Comparison of ENCODE assay signal across 34 cellular contexts in the genomic region with DNA sequence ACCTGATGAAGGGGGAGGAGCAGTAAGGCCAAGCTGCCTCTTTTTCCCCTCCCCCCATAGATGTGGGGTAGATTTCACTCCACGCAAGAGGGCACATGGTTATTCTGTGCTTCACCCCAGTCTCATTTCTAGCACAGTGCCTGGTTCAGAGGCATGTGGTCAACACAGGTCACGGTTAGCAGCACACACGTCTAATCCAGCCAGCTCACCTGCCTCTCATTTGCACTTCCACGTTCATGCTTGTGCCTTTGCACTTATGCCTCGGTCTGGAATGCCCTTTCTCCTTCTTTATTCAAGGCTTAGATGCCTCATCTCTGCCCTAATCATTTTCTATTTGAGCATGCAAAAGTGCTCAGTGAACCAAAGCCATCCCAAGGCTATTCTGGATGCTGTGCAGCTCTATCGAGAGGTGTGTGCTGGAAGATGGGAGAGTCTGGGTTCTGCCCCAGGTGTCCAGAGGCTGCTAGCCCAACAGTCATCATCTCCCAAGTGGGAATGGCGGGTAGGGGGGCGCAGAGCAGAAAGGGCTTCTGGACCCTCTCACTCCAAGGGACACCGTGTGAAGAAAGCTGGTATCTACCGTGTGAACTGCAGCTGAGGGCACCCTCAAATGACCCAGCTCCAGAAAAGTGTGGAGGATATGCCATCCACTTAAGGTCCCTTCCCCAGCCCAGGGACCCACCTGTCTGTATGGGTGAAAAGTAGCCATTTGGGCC. TPM values are rescaled to one million over a fixed set of nuclear protein-coding genes. Genes with fewer than 3 reads are reported as not detected.
DNase-seq lines count a peak whose midpoint lies in the region; ATAC-seq, FAIRE-seq and TF ChIP-seq lines count a peak whose summit lies in the region.
"Had no signal": no experiment of that assay in that cellular context is flagged by ENCODE, and none has a peak within 500 bp of the region (broad histone marks: within the 10 kb centered on the region; RNA-seq: fewer than 3 reads in every experiment).

No MANE protein-coding gene starts in this region.

- peak in 1 of 2 experiments; percentile 60; a peak in 1 of 4 replicates for TF ChIP-seq POLR2A in HepG2 (IDR thresholded peaks at IDR 0.05; ENCODE audit: insufficient read depth in 1 of 2, low read depth in 2 of 2, low read length in 2 of 2)
- TF ChIP-seq POLR2A in right lobe of liver (IDR thresholded peaks at IDR 0.05) = no peak

- no peak for TF ChIP-seq RAD21 in HepG2 (CRISPR knock-in tag; IDR thresholded peaks at IDR 0.05)

- DNase-seq in HepG2 (ENCODE audit: low spot score) (no peak), right lobe of liver (no peak), kidney (peak; percentile 65), osteoblast (ENCODE audit: insufficient read length, low spot score, missing footprints) (peak; percentile 8), COR-L47 (lab: John Stamatoyannopoulos, UW) (no peak), NCI-H1092 treated with DMSO at 0.1 percent for 48 hours (lab: John Stamatoyannopoulos, UW) (no peak), UCSD-AML1 (lab: John Stamatoyannopoulos, UW; ENCODE audit: unreplicated experiment) (no peak)
- no peak for DNase-seq in activated CD4-positive, alpha-beta T cell treated with anti-CD3 and anti-CD28 coated beads for 4 hours
- DNase-seq: activated CD4-positive, alpha-beta memory T cell treated with anti-CD3 and anti-CD28 coated beads, Interleukin-2, amount 10 ng/mL, durations not matched to agents 7 days and 5 days; activated CD8-positive, alpha-beta memory T cell treated with anti-CD3 and anti-CD28 coated beads, Interleukin-2, amount 50 U/mL, for 48 hours; anterior cingulate cortex; CD4-positive, CD25-positive, alpha-beta regulatory T cell; dermis blood vessel endothelial cell; naive thymus-derived CD4-positive, alpha-beta T cell; NCI-H1092; NCI-H187 treated with DMSO at 0.1 percent for 48 hours; NCI-H524 treated with DMSO at 0.1 percent for 48 hours; stimulated activated CD4-positive, alpha-beta T cell treated with anti-CD3 and anti-CD28 coated beads, Interleukin-12 subunit alpha, Interleukin-12 subunit beta, amount 100 ng/mL, for 4 hours; stimulated activated naive CD4-positive, alpha-beta T cell; uterus had no signal

- POLR2A ChIA-PET in HepG2 (lab: Yijun Ruan, JAX) = interaction anchor here (0.8 to 1.3 kb wide), 4 partner anchors 9 to 39 kb away, joined by 3 to 4 read pairs (median 3); no protein-coding TSS in a partner anchor

- H4K20me1 ChIP-seq in HepG2 (ENCODE audit: insufficient read depth, low read length) (peaks cover 15% of the 10 kb centered on the region; the same call in 1 of the 2 replicates), osteoblast (ENCODE audit: insufficient read depth, low read length) (peaks cover 52% of the 10 kb centered on the region)

- TF ChIP-seq CTCF in HepG2 (CRISPR knock-in tag; IDR thresholded peaks at IDR 0.05) (no peak), right lobe of liver (IDR thresholded peaks at IDR 0.05) (no peak), kidney (IDR thresholded peaks at IDR 0.05; ENCODE audit: borderline replicate concordance, extremely low read depth, insufficient read depth) (no peak), osteoblast (IDR thresholded peaks at IDR 0.05; ENCODE audit: extremely low read depth, low read depth, low read length) (no peak)

- BruUV-seq in HepG2 (replicated peaks; lab: Mats Ljungman, UMichigan) = no TSS peak

- 94% methylated on average over 10 of the region's 10 CpGs for WGBS in HepG2 (ENCODE audit: low lambda C conversion rate)
- 72% methylated on average over 4 of the region's 10 CpGs for WGBS in right lobe of liver (ENCODE audit: insufficient coverage, low coverage, low lambda C conversion rate, missing lambda C conversion rate)

- H2AFZ ChIP-seq in HepG2 (ENCODE audit: low read length) (no peak overlapping the region), osteoblast (ENCODE audit: low read length) (no peak overlapping the region)
- H2AFZ ChIP-seq: hepatocyte, parathyroid adenoma had no signal

- no peaks in the 10 kb centered on the region for H3K79me2 ChIP-seq in HepG2 (ENCODE audit: insufficient read depth, low read length)
- peaks cover 12% of the 10 kb centered on the region for H3K79me2 ChIP-seq in osteoblast (ENCODE audit: insufficient read depth, low read length)
- H3K79me2 ChIP-seq: hepatocyte, parathyroid adenoma had no signal

- FAIRE-seq in HepG2 (lab: Jason Lieb, UNC) (no peak), kidney (lab: Jason Lieb, UNC) (no peak)
- FAIRE-seq: A204.1, H1, TTC549 had no signal

- in situ Hi-C loops in HepG2 (cut with HindIII; ENCODE audit: extremely low pct_ligation_motif_present, low pct_unique_long_range_greater_than_20kb) = no loop called here

- H3K27me3 ChIP-seq in HepG2 (ENCODE audit: control insufficient read depth in 1 of 2, insufficient read depth in 2 of 2, low read length in 2 of 2) = peaks cover 2 to 11% of the 10 kb centered on the region in 2 experiments; a peak in 4 of 5 replicates
- no peaks in the 10 kb centered on the region for H3K27me3 ChIP-seq in right lobe of liver
- H3K27me3 ChIP-seq in osteoblast (ENCODE audit: insufficient read depth, low read length) = no peaks in the 10 kb centered on the region
- H3K27me3 ChIP-seq: gastroesophageal sphincter, hepatocyte, right atrium auricular region, uterus had no signal

- H3K4me3 ChIP-seq in HepG2 (replicated peaks in 1 of 3; ENCODE audit: insufficient read depth in 1 of 3, low read depth in 2 of 3, low read length in 3 of 3) (no peak overlapping the region), right lobe of liver (no peak overlapping the region), kidney (ENCODE audit: low read length in 2 of 2) (no peak overlapping the region), osteoblast (ENCODE audit: insufficient read depth, low read length) (no peak overlapping the region)
- H3K4me3 ChIP-seq: gastroesophageal sphincter, hepatocyte, right atrium auricular region, uterus had no signal

- H3K27ac ChIP-seq in HepG2 (ENCODE audit: extremely low read length, insufficient read depth, low read length) = no peak overlapping the region
- H3K27ac ChIP-seq in right lobe of liver = no peak overlapping the region
- peak overlapping the region; percentile 56 to 64 for H3K27ac ChIP-seq in kidney (ENCODE audit: low read depth in 2 of 2, low read length in 2 of 2)
- no peak overlapping the region for H3K27ac ChIP-seq in osteoblast (ENCODE audit: low read depth, low read length)
- H3K27ac ChIP-seq: hepatocyte, parathyroid adenoma had no signal

- TF ChIP-seq EP300 in HepG2 (IDR thresholded peaks at IDR 0.05; ENCODE audit: low read depth in 2 of 2, low read length in 2 of 2) = no peak
- no peak for TF ChIP-seq EP300 in HepG2 (CRISPR knock-in tag; IDR thresholded peaks at IDR 0.05; ENCODE audit: borderline replicate concordance)

- H3K9ac ChIP-seq in HepG2 (ENCODE audit: insufficient read depth, low read depth, low read length) = no peak overlapping the region
- no peak overlapping the region for H3K9ac ChIP-seq in kidney (ENCODE audit: low read length in 2 of 2)
- H3K9ac ChIP-seq: parathyroid adenoma had no signal

- H3K36me3 ChIP-seq in HepG2 (replicated peaks in 1 of 2; ENCODE audit: control insufficient read depth in 1 of 2, insufficient read depth in 2 of 2, low read length in 2 of 2) (peaks cover 31 to 53% of the 10 kb centered on the region in 2 experiments), right lobe of liver (peaks cover 27 to 54% (median 43%) of the 10 kb centered on the region in 4 donors), kidney (ENCODE audit: control insufficient read depth in 1 of 2, insufficient read depth in 2 of 2, low read length in 2 of 2) (peaks cover 35 to 41% of the 10 kb centered on the region in 2 donors), osteoblast (ENCODE audit: insufficient read depth, low read length) (peaks cover 65% of the 10 kb centered on the region)
- H3K36me3 ChIP-seq: uterus had no signal

- CTCF ChIA-PET in HepG2 (lab: Yijun Ruan, JAX; ENCODE audit: low intra/inter-chr PET ratio, low total read pairs) = no interaction called here

- ATAC-seq in HepG2 = no peak
- ATAC-seq in right lobe of liver = no peak
- ATAC-seq: activated CD4-positive, CD25-positive, alpha-beta regulatory T cell treated with anti-CD3 and anti-CD28 coated beads, Interleukin-2, amount 50 U/mL, for 24 hours; gastroesophageal sphincter; left lobe of liver; naive thymus-derived CD4-positive, alpha-beta T cell had no signal

- H3K9me3 ChIP-seq in HepG2 (ENCODE audit: low read length) = no peaks in the 10 kb centered on the region
- H3K9me3 ChIP-seq in right lobe of liver = no peaks in the 10 kb centered on the region
- no peaks in the 10 kb centered on the region for H3K9me3 ChIP-seq in kidney (ENCODE audit: control insufficient read depth in 1 of 2, low read length in 2 of 2)
- H3K9me3 ChIP-seq in osteoblast (ENCODE audit: low read depth, low read length) = no peaks in the 10 kb centered on the region
- H3K9me3 ChIP-seq: gastroesophageal sphincter, right atrium auricular region, uterus had no signal

- H3K4me1 ChIP-seq in HepG2 (ENCODE audit: insufficient read depth, low read length) = no peaks in the 10 kb centered on the region
- H3K4me1 ChIP-seq in right lobe of liver = peaks cover 0 to 17% (median 0%) of the 10 kb centered on the region in 4 donors
- peaks cover 13 to 23% of the 10 kb centered on the region in 2 donors for H3K4me1 ChIP-seq in kidney (ENCODE audit: control insufficient read depth in 1 of 2, insufficient read depth in 1 of 2, low read depth in 1 of 2, low read length in 2 of 2)
- H3K4me1 ChIP-seq in osteoblast (ENCODE audit: insufficient read depth, low read length) = peaks cover 8% of the 10 kb centered on the region

- intact Hi-C loops in HepG2 (cut with micrococcal nuclease; ENCODE audit: unreplicated experiment) (no loop called here), right lobe of liver (cut with DNase I) (no loop called here), kidney (cut with DNase I) (no loop called here)

- H3K4me2 ChIP-seq in HepG2 (ENCODE audit: low read depth, low read length) = no peak overlapping the region
- H3K4me2 ChIP-seq in osteoblast (ENCODE audit: insufficient read depth, low read length) = no peak overlapping the region
- H3K4me2 ChIP-seq: hepatocyte had no signal

RNA-seq across cellular contexts. Expression of gene A3GALT2, which starts 2.1 kb away (rescaled TPM):
- total RNA-seq in HepG2 (2016; rRNA removed; fragmentation: Illumina TruSeq; extraction: Trizol) = not detected in 2 replicates
- total RNA-seq in HepG2 (2016; cell fraction: cytosol; rRNA removed; fragmentation: Illumina TruSeq; extraction: Trizol; ENCODE audit: low read depth) = not detected in 2 replicates
- total RNA-seq in HepG2 (2016; cell fraction: insoluble cytoplasmic fraction; rRNA removed; fragmentation: Illumina TruSeq; extraction: Trizol) = not detected in 2 replicates
- not detected in 2 replicates for total RNA-seq in HepG2 (2016; cell fraction: membrane; rRNA removed; fragmentation: Illumina TruSeq; extraction: Trizol)
- not detected in 2 replicates for total RNA-seq in HepG2 (2016; cell fraction: nucleus; rRNA removed; fragmentation: Illumina TruSeq; extraction: Trizol)
- polyA plus RNA-seq in HepG2 (2011; rRNA removed) = not detected in 2 replicates
- polyA plus RNA-seq in HepG2 (2011; cell fraction: cytosol; rRNA removed) = not detected in 2 replicates
- polyA plus RNA-seq in HepG2 (2011; cell fraction: nucleus; rRNA removed) = not detected in 2 replicates
- not detected in 2 replicates for polyA plus RNA-seq in HepG2 (2012)
- polyA plus RNA-seq in HepG2 (2016; cell fraction: cytosol; fragmentation: Illumina TruSeq; extraction: Trizol; ENCODE audit: low read depth) = not detected in 2 replicates
- not detected in 2 replicates for polyA plus RNA-seq in HepG2 (2016; cell fraction: insoluble cytoplasmic fraction; fragmentation: Illumina TruSeq; extraction: Trizol; ENCODE audit: low read depth)
- not detected in 2 replicates for polyA plus RNA-seq in HepG2 (2016; cell fraction: membrane; fragmentation: Illumina TruSeq; extraction: Trizol; ENCODE audit: low read depth)
- not detected in 2 replicates for polyA plus RNA-seq in HepG2 (2016; cell fraction: nucleus; fragmentation: Illumina TruSeq; extraction: Trizol; ENCODE audit: insufficient read depth, low read depth)
- polyA minus RNA-seq in HepG2 (2011; rRNA and poly(A)+ RNA removed; ENCODE audit: low replicate concordance) = not detected in 2 replicates
- polyA minus RNA-seq in HepG2 (2011; cell fraction: cytosol; rRNA and poly(A)+ RNA removed) = not detected in 2 replicates
- not detected in 2 replicates for polyA minus RNA-seq in HepG2 (2011; cell fraction: nucleus; rRNA and poly(A)+ RNA removed)
- total RNA-seq in right lobe of liver = not detected
- not detected for total RNA-seq in kidney
- polyA plus RNA-seq in kidney (ENCODE audit: insufficient read depth, low read depth, low replicate concordance) = not detected
- total RNA-seq in osteoblast = under 0.01 TPM in 1 of 2 replicates, not detected in the other
- total RNA-seq: activated CD4-positive, alpha-beta memory T cell treated with anti-CD3 and anti-CD28 coated beads, Interleukin-2, amount 10 ng/mL, durations not matched to agents 7 days and 5 days; CD4-positive, CD25-positive, alpha-beta regulatory T cell; dermis blood vessel endothelial cell; H1; hepatocyte; left lobe of liver; mesenteric fat pad; naive thymus-derived CD4-positive, alpha-beta T cell; right atrium auricular region; RPMI7951; SK-MEL-5; T-helper 1 cell treated with Interleukin-12 subunit alpha and Interleukin-12 subunit beta and Interleukin-4 antibody, amounts not matched to agents 30 ng/mL and 1 ng/mL, for 36 hours; temporal lobe had no signal
- polyA plus RNA-seq: CD4-positive, CD25-positive, alpha-beta regulatory T cell; H1; hepatocyte; naive thymus-derived CD4-positive, alpha-beta T cell had no signal

Comparison
In these comparisons a context has a peak if more than half of its experiments do, and no peak if none do; other contexts are left out.
1. DNase-seq: peak in kidney (single experiment) and osteoblast (single experiment); none in HepG2 (single experiment), right lobe of liver (0 of 3), COR-L47 (single experiment), NCI-H1092 treated with DMSO at 0.1 percent for 48 hours (single experiment), activated CD4-positive, alpha-beta T cell treated with anti-CD3 and anti-CD28 coated beads for 4 hours (0 of 2) and UCSD-AML1 (single experiment).
2. H3K27ac ChIP-seq: peak in kidney (2 of 2); none in HepG2 (single experiment), right lobe of liver (0 of 3) and osteoblast (single experiment).